Comparison of ENCODE assay signal across 8 cellular contexts in genomic region chr2:47401789-47402554, GRCh38. TPM values are rescaled to one million over a fixed set of nuclear protein-coding genes. Genes with fewer than 3 reads are reported as not detected.
A peak's percentile ranks its signal among the peaks of the same experiment; 100 is the strongest.
DNase-seq lines count a peak whose midpoint lies in the region; ATAC-seq and TF ChIP-seq lines count a peak whose summit lies in the region.

No MANE protein-coding gene starts in this region.

- TF ChIP-seq POLR2A in uterus (IDR thresholded peaks at IDR 0.05), result no peak

- H3K27ac ChIP-seq in right atrium auricular region, result peak overlapping the region in 1 of 2 donors; percentile 54
- H3K27ac ChIP-seq in uterus, result peak overlapping the region; percentile 60 to 71

- TF ChIP-seq CTCF in right atrium auricular region (IDR thresholded peaks at IDR 0.05) (no peak), astrocyte of the spinal cord (IDR thresholded peaks at IDR 0.05; ENCODE audit: low read depth, low read length) (no peak), uterus (IDR thresholded peaks at IDR 0.05) (no peak)

- POLR2A ChIA-PET in HEK293T (lab: Yijun Ruan, JAX), result interaction anchor here (1.0 to 2.2 kb wide), 4 partner anchors 14 to 381 kb away, joined by 3 to 13 read pairs (median 8); partner anchors contain the start of gene MSH6

- H3K4me1 ChIP-seq in right atrium auricular region (peaks cover 0 to 18% of the 10 kb centered on the region in 2 donors), uterus (peaks cover 0 to 7% of the 10 kb centered on the region in 2 donors)

- ATAC-seq in memory B cell (ENCODE audit: low read depth), result no peak
- no peak for ATAC-seq in GM21390 (IDR thresholded peaks at IDR 0.05; ENCODE audit: unreplicated experiment)

- intact Hi-C loops in cardiac septum (cut with DNase I), result no loop called here
- intact Hi-C loops in uterus (cut with DNase I; ENCODE audit: low total_unique reads), result no loop called here

- DNase-seq in right atrium auricular region (ENCODE audit: low spot score) (no peak), cardiac septum (ENCODE audit: low spot score) (no peak), astrocyte of the spinal cord (ENCODE audit: low read depth, low spot score) (no peak), memory B cell (ENCODE audit: low spot score in 2 of 2) (no peak), uterus (no peak), HEK293T (ENCODE audit: extremely low spot score) (no peak), NCI-H128 (lab: John Stamatoyannopoulos, UW; ENCODE audit: unreplicated experiment) (no peak)

- peak overlapping the region; percentile 86 for H3K27ac Mint-ChIP-seq in memory B cell

- no peaks in the 10 kb centered on the region for H3K27me3 Mint-ChIP-seq in memory B cell

- H3K9me3 Mint-ChIP-seq in memory B cell, result no peaks in the 10 kb centered on the region

- no peaks in the 10 kb centered on the region for H3K27me3 ChIP-seq in right atrium auricular region
- no peaks in the 10 kb centered on the region for H3K27me3 ChIP-seq in uterus

- H3K36me3 ChIP-seq in right atrium auricular region (no peaks in the 10 kb centered on the region), uterus (no peaks in the 10 kb centered on the region)

- peak overlapping the region; percentile 98 for H3K4me3 Mint-ChIP-seq in memory B cell

- CTCF ChIA-PET in HEK293T (lab: Yijun Ruan, JAX), result no interaction called here

- H3K4me3 ChIP-seq in right atrium auricular region (peak overlapping the region; percentile 85 to 91), astrocyte of the spinal cord (ENCODE audit: low read depth, low read length) (peak overlapping the region; percentile 69), uterus (peak overlapping the region; percentile 78 to 97)

- H3K36me3 Mint-ChIP-seq in memory B cell, result peaks cover 7% of the 10 kb centered on the region

- peaks cover 11% of the 10 kb centered on the region for H3K4me1 Mint-ChIP-seq in memory B cell

- H3K9me3 ChIP-seq in right atrium auricular region, result no peaks in the 10 kb centered on the region
- H3K9me3 ChIP-seq in uterus, result no peaks in the 10 kb centered on the region

- in situ Hi-C loops in astrocyte of the spinal cord (cut with HindIII; ENCODE audit: low sequenced_read_pairs), result no loop called here

TF ChIP-seq in HEK293T, 16 proteins besides CTCF, POLR2A, EP300 and RAD21:
- TF ChIP-seq SP1 (IDR thresholded peaks at IDR 0.05) (no peak), LEF1 (IDR thresholded peaks at IDR 0.05; ENCODE audit: borderline replicate concordance) (no peak), NFRKB (IDR thresholded peaks at IDR 0.05) (no peak), FOXA1 (IDR thresholded peaks at IDR 0.05) (no peak), HDGF (IDR thresholded peaks at IDR 0.05; ENCODE audit: borderline replicate concordance) (no peak), L3MBTL2 (conservative IDR thresholded peaks at IDR 0.05) (no peak), FOXM1 (IDR thresholded peaks at IDR 0.05; ENCODE audit: borderline replicate concordance) (no peak), ARNT (IDR thresholded peaks at IDR 0.05) (no peak), ZNF384 (IDR thresholded peaks at IDR 0.05) (no peak), SUZ12 (IDR thresholded peaks at IDR 0.05) (no peak), PKNOX1 (IDR thresholded peaks at IDR 0.05) (no peak), CTBP1 (IDR thresholded peaks at IDR 0.05; ENCODE audit: borderline replicate concordance) (no peak), FOXK2 (IDR thresholded peaks at IDR 0.05) (no peak), BHLHE40 (IDR thresholded peaks at IDR 0.05; ENCODE audit: borderline replicate concordance) (no peak)

RNA-seq across cellular contexts. Expression of gene MSH2, which starts 1.0 kb away (rescaled TPM):
- total RNA-seq in right atrium auricular region, result 1 to 10 TPM; 4.3 to 8.9 TPM
- 15.6 TPM for total RNA-seq in cardiac septum
- 10 to 100 TPM; 13.5 to 76.7 (median 24.6) TPM for total RNA-seq in uterus

RNA-seq across cellular contexts. Expression of gene EPCAM, which starts 32.9 kb away (rescaled TPM):
- total RNA-seq in right atrium auricular region, result under 1 TPM in 1 of 2 donors, not detected in 1; 0.47 TPM
- total RNA-seq in cardiac septum, result 0.19 TPM
- total RNA-seq in uterus, result 10 to 100 TPM in 1 of 4 donors, 1 to 10 TPM in 1, under 1 TPM in 1, not detected in 1; 0.59 to 35.7 (median 1.0) TPM
